Comparison of ENCODE assay signal across 22 cellular contexts in the genomic region with DNA sequence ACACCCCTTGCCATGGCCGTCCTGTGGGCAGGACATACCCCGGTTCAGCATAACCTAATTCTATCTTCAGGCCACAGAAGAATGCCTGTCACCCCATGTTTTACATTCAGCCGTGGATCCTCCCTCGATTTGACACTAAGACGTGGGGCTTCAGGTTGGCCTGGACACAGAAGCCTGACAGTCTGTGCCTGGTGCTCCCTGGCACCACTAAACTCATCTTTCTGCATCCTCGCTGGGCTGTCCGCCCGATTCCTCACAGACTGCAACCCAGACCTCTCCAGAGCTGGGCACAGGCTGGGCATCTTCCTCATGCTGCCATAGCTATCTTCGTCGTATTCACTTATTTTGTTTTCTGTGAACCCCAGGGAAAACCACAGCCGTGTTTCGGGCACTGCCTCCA.
"Had no signal": no experiment of that assay in that cellular context is flagged by ENCODE, and none has a peak within 500 bp of the region (broad histone marks: within the 10 kb centered on the region; RNA-seq: fewer than 3 reads in every experiment).

No MANE protein-coding gene starts in this region.

- ATAC-seq: gastroesophageal sphincter; heart left ventricle; left colon; natural killer cell treated with Interleukin-12 subunit alpha and Interleukin-12 subunit beta and Interleukin-15 and Interleukin-18, amount 100 ng/mL, for 72 hours; sciatic nerve had no signal

- H3K4me3 ChIP-seq: coronary artery, gastroesophageal sphincter, heart left ventricle, thoracic aorta had no signal

- DNase-seq: activated CD4-positive, alpha-beta T cell treated with anti-CD3 and anti-CD28 coated beads for 1 hour; activated CD4-positive, alpha-beta T cell treated with anti-CD3 and anti-CD28 coated beads, Interleukin-2, amount 50 U/mL, for 1 hour; activated CD8-positive, alpha-beta memory T cell treated with anti-CD3 and anti-CD28 coated beads for 24 hours; activated CD8-positive, alpha-beta memory T cell treated with anti-CD3 and anti-CD28 coated beads, Interleukin-2, amount 50 U/mL, for 48 hours; activated effector memory CD4-positive, alpha-beta T cell treated with anti-CD3 and anti-CD28 coated beads, Interleukin-2, amount 50 U/mL, for 16 hours; activated T-cell treated with anti-CD3 and anti-CD28 coated beads, Interleukin-2, amount 50 U/mL, for 48 hours; brain microvascular endothelial cell; heart left ventricle; islet precursor cell; left colon; small intestine; stimulated activated CD4-positive, alpha-beta T cell treated with anti-CD3 and anti-CD28 coated beads, Interleukin-2, amount 100 ng/mL, for 48 hours; stimulated activated naive CD4-positive, alpha-beta T cell treated with Interleukin-2 at 50 U/mL for 16 hours; T-helper 1 cell; T-helper 9 cell had no signal

- H3K4me1 ChIP-seq: gastroesophageal sphincter, parathyroid adenoma had no signal

- H3K9ac ChIP-seq: parathyroid adenoma had no signal

- H3K36me3 ChIP-seq: brain microvascular endothelial cell, gastroesophageal sphincter, heart left ventricle, neutrophil, thoracic aorta had no signal

- H2AFZ ChIP-seq: parathyroid adenoma had no signal

- H3K27me3 ChIP-seq: brain microvascular endothelial cell, neutrophil had no signal

- H3K9me3 ChIP-seq: neutrophil had no signal

- H3K27ac ChIP-seq: brain microvascular endothelial cell, coronary artery, gastroesophageal sphincter, heart left ventricle, neutrophil, parathyroid adenoma, thoracic aorta had no signal
